In genomic region chr21:38637161-38637560, GRCh38 we compare ENCODE assay signal across 22 cellular contexts.
DNase-seq lines count a peak whose midpoint lies in the region; FAIRE-seq and TF ChIP-seq lines count a peak whose summit lies in the region.
"Had no signal": no experiment of that assay in that cellular context is flagged by ENCODE, and none has a peak within 500 bp of the region (broad histone marks: within the 10 kb centered on the region; RNA-seq: fewer than 3 reads in every experiment).

No MANE protein-coding gene starts in this region.

- TF ChIP-seq CTCF in ascending aorta (IDR thresholded peaks at IDR 0.05) (no peak), epithelial cell of esophagus (IDR thresholded peaks at IDR 0.05; ENCODE audit: insufficient read depth, low read depth, low read length, missing control alignments) (no peak), keratinocyte (optimal IDR thresholded peaks at IDR 0.05 in 1 of 3, IDR thresholded peaks at IDR 0.05 in 1 of 3, conservative IDR thresholded peaks at IDR 0.05 in 1 of 3; ENCODE audit: extremely low read depth in 1 of 3, insufficient read depth in 2 of 3, low read length in 3 of 3) (no peak), H9 (conservative IDR thresholded peaks at IDR 0.05) (no peak), CD14-positive monocyte (IDR thresholded peaks at IDR 0.05) (no peak)

- 0 out of 2 replicates have a peak, but pooled peaks cover 11% of the 10 kb centered on the region for H3K27me3 ChIP-seq in GM23248 (replicated peaks; ENCODE audit: insufficient read depth)
- H3K27me3 ChIP-seq in ascending aorta, result no peaks in the 10 kb centered on the region
- no peaks in the 10 kb centered on the region for H3K27me3 ChIP-seq in keratinocyte (ENCODE audit: control insufficient read depth, extremely low read depth, insufficient read depth, low read length)
- no peaks in the 10 kb centered on the region for H3K27me3 ChIP-seq in H9 (ENCODE audit: insufficient read depth, low read length)

- H4K5ac ChIP-seq in H9 (ENCODE audit: insufficient read length, low read depth, low read length), result no peak overlapping the region

- in situ Hi-C loops in GM23248 (cut with MboI), result no loop called here

- no peak overlapping the region for H3K4me3 Mint-ChIP-seq in H9
- H3K4me3 Mint-ChIP-seq in CD14-positive monocyte, result no peak overlapping the region
- H3K4me3 Mint-ChIP-seq: B cell; CD4-positive, CD25-positive, alpha-beta regulatory T cell; CD8-positive, alpha-beta memory T cell had no signal

- no peaks in the 10 kb centered on the region for H3K36me3 ChIP-seq in GM23248 (ENCODE audit: low read depth)
- H3K36me3 ChIP-seq in ascending aorta, result no peaks in the 10 kb centered on the region
- no peaks in the 10 kb centered on the region for H3K36me3 ChIP-seq in keratinocyte (ENCODE audit: control insufficient read depth in 2 of 2, extremely low read depth in 1 of 2, insufficient read depth in 2 of 2, low read length in 2 of 2)
- H3K36me3 ChIP-seq: BLaER1 treated with 17β-estradiol and CSF1 and Interleukin-3, amounts not matched to agents 10 nM and 100 nM had no signal

- no peak overlapping the region for H3K4ac ChIP-seq in H9 (ENCODE audit: low read depth, low read length)

- H2BK15ac ChIP-seq in H9 (ENCODE audit: low read depth, low read length), result no peak overlapping the region

- H2BK5ac ChIP-seq in H9 (ENCODE audit: insufficient read length, low read length), result no peak overlapping the region

- no peak overlapping the region for H3K23ac ChIP-seq in H9 (ENCODE audit: insufficient read length, low read depth, low read length)

- H3K9ac ChIP-seq in GM23248 (no peak overlapping the region), keratinocyte (ENCODE audit: control insufficient read depth, extremely low read depth, insufficient read depth, low read length) (no peak overlapping the region), H9 (ENCODE audit: extremely low read depth, insufficient read length, low read length) (no peak overlapping the region)
- H3K9ac ChIP-seq: BLaER1 treated with 17β-estradiol and CSF1 and Interleukin-3, amounts not matched to agents 10 nM and 100 nM had no signal

- H3K79me1 ChIP-seq in H9 (ENCODE audit: insufficient read depth, low read depth, low read length, poor library complexity, severe bottlenecking), result no peaks in the 10 kb centered on the region

- H3K18ac ChIP-seq in H9 (ENCODE audit: insufficient read length, low read depth, low read length), result no peak overlapping the region

- dilution Hi-C loops in keratinocyte (cut with MboI; ENCODE audit: extremely low pct_ligation_motif_present, low sequenced_read_pairs), result no loop called here

- DNase-seq in GM23248 (peak; percentile 56), ascending aorta (ENCODE audit: low spot score in 2 of 2) (no peak), epithelial cell of esophagus (ENCODE audit: low read depth) (peak; percentile 71), keratinocyte (ENCODE audit: low read depth, low spot score) (peak; percentile 15), H4 (ENCODE audit: low spot score) (no peak), H9 (no peak), iPS-NIHi11 (ENCODE audit: low spot score) (no peak), CD14-positive monocyte (ENCODE audit: low spot score) (no peak)
- DNase-seq: CD4-positive, CD25-positive, alpha-beta regulatory T cell; CD8-positive, alpha-beta memory T cell; COR-L47; DMS 273 treated with DMSO at 0.1 percent for 48 hours; GOT3; HCEC 1CT; IMR-90 had no signal

- H3K4me1 Mint-ChIP-seq in H9 (peaks cover 15 to 27% of the 10 kb centered on the region in 2 experiments), CD14-positive monocyte (peaks cover 22% of the 10 kb centered on the region)
- H3K4me1 Mint-ChIP-seq: CD4-positive, CD25-positive, alpha-beta regulatory T cell had no signal

- FAIRE-seq in keratinocyte (lab: Jason Lieb, UNC), result peak; percentile 56
- FAIRE-seq: G401.6, GM12892, GM18507, HTR-8/SVneo, K562 had no signal

- intact Hi-C loops in ascending aorta (cut with DNase I) (loop anchor here (2.0 kb wide), 1 partner anchor 16 kb away; no protein-coding TSS in a partner anchor), CD14-positive monocyte (cut with micrococcal nuclease) (no loop called here)

- peaks cover 14 to 28% of the 10 kb centered on the region in 2 experiments for H3K9me3 Mint-ChIP-seq in H9
- peaks cover 8 to 18% (median 11%) of the 10 kb centered on the region in 7 donors for H3K9me3 Mint-ChIP-seq in CD14-positive monocyte

- no peaks in the 10 kb centered on the region for H3K9me1 ChIP-seq in keratinocyte (ENCODE audit: control insufficient read depth, extremely low read depth, insufficient read depth, low read length)

- H3F3A ChIP-seq in GM23248 (ENCODE audit: insufficient read depth), result peaks cover 12% of the 10 kb centered on the region

- H3K27me3 Mint-ChIP-seq in H9 (ENCODE audit: low read depth) (peaks cover 2% of the 10 kb centered on the region), CD14-positive monocyte (ENCODE audit: low read depth in 3 of 3) (no peaks in the 10 kb centered on the region)
- H3K27me3 Mint-ChIP-seq: B cell had no signal

- no peak overlapping the region for H3K56ac ChIP-seq in H9 (ENCODE audit: insufficient read length, low read depth, low read length)

- H3K9me3 ChIP-seq in GM23248 (ENCODE audit: low read depth) (no peaks in the 10 kb centered on the region), ascending aorta (no peaks in the 10 kb centered on the region), keratinocyte (ENCODE audit: control insufficient read depth, low read depth, low read length) (no peaks in the 10 kb centered on the region), H9 (ENCODE audit: control insufficient read depth, low read depth, low read length) (no peaks in the 10 kb centered on the region)

- 43 to 51% methylated on average over 3 of the region's 3 CpGs for WGBS in GM23248 (ENCODE audit: low coverage in 1 of 2, low lambda C conversion rate in 2 of 2, missing lambda C conversion rate in 2 of 2), 2 experiments
- no CpG with 5 or more reads among the region's 3 CpGs for WGBS in H9 (ENCODE audit: extremely low coverage, insufficient read length, low lambda C conversion rate)

- no peak overlapping the region for H3K14ac ChIP-seq in H9 (ENCODE audit: insufficient read depth, low read length)

- H3K27ac Mint-ChIP-seq in H9 (no peak overlapping the region), CD14-positive monocyte (no peak overlapping the region)
- H3K27ac Mint-ChIP-seq: B cell; CD4-positive, CD25-positive, alpha-beta regulatory T cell; CD8-positive, alpha-beta memory T cell had no signal

- no peak overlapping the region for H3K27ac ChIP-seq in GM23248
- H3K27ac ChIP-seq in ascending aorta, result peak overlapping the region; percentile 4 to 46
- H3K27ac ChIP-seq in keratinocyte (ENCODE audit: control insufficient read depth, insufficient read depth, low read length), result no peak overlapping the region
- no peak overlapping the region for H3K27ac ChIP-seq in H9 (ENCODE audit: insufficient read length, low read depth, low read length)
- H3K27ac ChIP-seq: BLaER1 treated with 17β-estradiol and CSF1 and Interleukin-3, amounts not matched to agents 10 nM and 100 nM had no signal

- no peak overlapping the region for H4K91ac ChIP-seq in H9 (ENCODE audit: insufficient read length, low read depth, low read length)

- H2BK20ac ChIP-seq in H9 (ENCODE audit: low read depth, low read length, poor library complexity, severe bottlenecking), result no peak overlapping the region

- H4K20me1 ChIP-seq in GM23248 (ENCODE audit: insufficient read depth) (no peaks in the 10 kb centered on the region), keratinocyte (ENCODE audit: control insufficient read depth, extremely low read depth, insufficient read depth, low read length) (no peaks in the 10 kb centered on the region), H9 (ENCODE audit: control insufficient read depth, insufficient read depth, insufficient read length) (no peaks in the 10 kb centered on the region)
- H4K20me1 ChIP-seq: BLaER1 treated with 17β-estradiol and CSF1 and Interleukin-3, amounts not matched to agents 10 nM and 100 nM had no signal

- H2BK12ac ChIP-seq in H9 (ENCODE audit: insufficient read length, low read depth, low read length), result no peak overlapping the region

- H2AFZ ChIP-seq in GM23248 (no peak overlapping the region), keratinocyte (ENCODE audit: control insufficient read depth, low read length) (no peak overlapping the region), H9 (ENCODE audit: low read length) (no peak overlapping the region)

- no peak overlapping the region for H2AK5ac ChIP-seq in H9 (ENCODE audit: insufficient read length, low read length)

- H3T11ph ChIP-seq in H9 (ENCODE audit: low read length), result no peak overlapping the region

- no peak overlapping the region for H3K4me3 ChIP-seq in GM23248
- H3K4me3 ChIP-seq in ascending aorta, result no peak overlapping the region
- no peak overlapping the region for H3K4me3 ChIP-seq in epithelial cell of esophagus (ENCODE audit: low read length)
- no peak overlapping the region for H3K4me3 ChIP-seq in keratinocyte (ENCODE audit: control insufficient read depth in 2 of 3, extremely low read depth in 1 of 3, insufficient read depth in 2 of 3, low read depth in 1 of 3, low read length in 3 of 3)
- H3K4me3 ChIP-seq: BLaER1 treated with 17β-estradiol and CSF1 and Interleukin-3, amounts not matched to agents 10 nM and 100 nM; K562 had no signal

- peaks cover 0 to 14% (median 8%) of the 10 kb centered on the region in 3 experiments; a peak in 5 of 7 replicates for H3K36me3 Mint-ChIP-seq in H9 (ENCODE audit: insufficient read depth in 1 of 3, low read depth in 3 of 3)
- H3K36me3 Mint-ChIP-seq in CD14-positive monocyte, result no peaks in the 10 kb centered on the region
- H3K36me3 Mint-ChIP-seq: CD4-positive, CD25-positive, alpha-beta regulatory T cell; CD8-positive, alpha-beta memory T cell had no signal

- H3K79me2 ChIP-seq in GM23248 (ENCODE audit: insufficient read depth), result no peaks in the 10 kb centered on the region
- no peaks in the 10 kb centered on the region for H3K79me2 ChIP-seq in keratinocyte (ENCODE audit: control insufficient read depth, insufficient read depth, low read length)
- no peaks in the 10 kb centered on the region for H3K79me2 ChIP-seq in H9 (ENCODE audit: insufficient read depth, low read length)

- H3K4me1 ChIP-seq in GM23248 (ENCODE audit: insufficient read depth), result peaks cover 25% of the 10 kb centered on the region
- peaks cover 4 to 6% of the 10 kb centered on the region in 2 donors for H3K4me1 ChIP-seq in ascending aorta
- H3K4me1 ChIP-seq in keratinocyte (ENCODE audit: control insufficient read depth, extremely low read depth, insufficient read depth, low read length), result no peaks in the 10 kb centered on the region
- no peaks in the 10 kb centered on the region for H3K4me1 ChIP-seq in H9 (ENCODE audit: insufficient read depth, low read length)

- H2BK120ac ChIP-seq in H9 (ENCODE audit: low read depth, low read length, poor library complexity, severe bottlenecking), result no peak overlapping the region

- no peaks in the 10 kb centered on the region for H3K9me2 ChIP-seq in GM23248 (ENCODE audit: insufficient read depth)

- H3K23me2 ChIP-seq in H9 (ENCODE audit: insufficient read length, low read depth, low read length, poor library complexity, severe bottlenecking), result no peaks in the 10 kb centered on the region

- H3K4me2 ChIP-seq in GM23248 (ENCODE audit: unreplicated experiment), result peak overlapping the region; percentile 3
- H3K4me2 ChIP-seq in keratinocyte (ENCODE audit: control insufficient read depth, extremely low read depth, insufficient read depth, low read depth, low read length), result no peak overlapping the region
- no peak overlapping the region for H3K4me2 ChIP-seq in H9 (ENCODE audit: insufficient read depth, insufficient read length, low read length)
- H3K4me2 ChIP-seq: BLaER1 treated with 17β-estradiol and CSF1 and Interleukin-3, amounts not matched to agents 10 nM and 100 nM had no signal

- no peak overlapping the region for H4K8ac ChIP-seq in H9 (replicated peaks; ENCODE audit: insufficient read length, low read depth, low read length)

Comparison
In these comparisons a context has a peak if more than half of its experiments do, and no peak if none do; other contexts are left out.
1. DNase-seq: peak in GM23248 (single experiment), epithelial cell of esophagus (single experiment) and keratinocyte (single experiment); none in ascending aorta (0 of 2), H4 (single experiment), H9 (single experiment), iPS-NIHi11 (single experiment) and CD14-positive monocyte (single experiment).
2. H3K27ac ChIP-seq: peak in ascending aorta (2 of 2); none in GM23248 (single experiment), keratinocyte (single experiment) and H9 (single experiment).